Comparison of ENCODE assay signal across 1 cellular context in genomic region chr11:65401803-65402248, GRCh38.
TF ChIP-seq lines count a peak whose summit lies in the region.

No MANE protein-coding gene starts in this region.

TF ChIP-seq in HepG2, 621 proteins besides CTCF, POLR2A, EP300 and RAD21 (continues in another document):
- TF ChIP-seq MIXL1 (CRISPR knock-in tag; IDR thresholded peaks at IDR 0.05) (no peak), MYC (CRISPR knock-in tag; IDR thresholded peaks at IDR 0.05; ENCODE audit: borderline replicate concordance) (no peak), DNMT1 (CRISPR knock-in tag; IDR thresholded peaks at IDR 0.05) (no peak), HDAC2 (CRISPR knock-in tag; IDR thresholded peaks at IDR 0.05) (peak; percentile 32; the same call in 1 of the 2 replicates), ZNF383 (CRISPR knock-in tag; IDR thresholded peaks at IDR 0.05; ENCODE audit: borderline replicate concordance) (no peak), ZNF724P (CRISPR knock-in tag; IDR thresholded peaks at IDR 0.05; ENCODE audit: borderline replicate concordance) (no peak), RORA (CRISPR knock-in tag; IDR thresholded peaks at IDR 0.05) (no peak), AKAP8 (CRISPR knock-in tag; IDR thresholded peaks at IDR 0.05) (no peak), ZNF12 (CRISPR knock-in tag; IDR thresholded peaks at IDR 0.05) (no peak), ARNTL (CRISPR knock-in tag; IDR thresholded peaks at IDR 0.05) (no peak), NFYB (CRISPR knock-in tag; IDR thresholded peaks at IDR 0.05) (no peak), NR2F1 (CRISPR knock-in tag; IDR thresholded peaks at IDR 0.05) (no peak), NFE2 (CRISPR knock-in tag; IDR thresholded peaks at IDR 0.05) (no peak), FOXA3 (CRISPR knock-in tag; IDR thresholded peaks at IDR 0.05) (peak; percentile 61; the same call in 1 of the 2 replicates), ZNF232 (CRISPR knock-in tag; IDR thresholded peaks at IDR 0.05; ENCODE audit: borderline replicate concordance) (no peak), SIX1 (CRISPR knock-in tag; IDR thresholded peaks at IDR 0.05; ENCODE audit: borderline replicate concordance) (no peak), ZNF460 (CRISPR knock-in tag; IDR thresholded peaks at IDR 0.05; ENCODE audit: borderline replicate concordance) (peak; percentile 71), FOXM1 (CRISPR knock-in tag; IDR thresholded peaks at IDR 0.05) (no peak), DZIP1 (CRISPR knock-in tag; IDR thresholded peaks at IDR 0.05) (no peak), ZNF44 (CRISPR knock-in tag; IDR thresholded peaks at IDR 0.05) (no peak), SOX5 (CRISPR knock-in tag; IDR thresholded peaks at IDR 0.05; ENCODE audit: borderline replicate concordance) (peak; percentile 85; the same call in 1 of the 2 replicates), BCL6 (CRISPR knock-in tag; IDR thresholded peaks at IDR 0.05) (peak; percentile 10; the same call in 1 of the 2 replicates), TBX2 (CRISPR knock-in tag; IDR thresholded peaks at IDR 0.05; ENCODE audit: borderline replicate concordance) (peak; percentile 66; the same call in 1 of the 2 replicates), ZEB1 (IDR thresholded peaks at IDR 0.05; ENCODE audit: insufficient replicate concordance, low read depth) (no peak), ZNF329 (CRISPR knock-in tag; IDR thresholded peaks at IDR 0.05; ENCODE audit: low read depth) (no peak), MAZ (IDR thresholded peaks at IDR 0.05; ENCODE audit: borderline replicate concordance, low read depth, low read length) (no peak), MAZ (CRISPR knock-in tag; IDR thresholded peaks at IDR 0.05; ENCODE audit: low read depth) (no peak), NR2F6 (IDR thresholded peaks at IDR 0.05) (peak; percentile 38; the same call in 1 of the 2 replicates), NR2F6 (CRISPR knock-in tag; IDR thresholded peaks at IDR 0.05) (no peak), CREM (IDR thresholded peaks at IDR 0.05) (0 out of 2 replicates have a peak, but pooled peaks have one; percentile 12), CREM (CRISPR knock-in tag; IDR thresholded peaks at IDR 0.05) (no peak), DMAP1 (CRISPR knock-in tag; IDR thresholded peaks at IDR 0.05) (no peak), RFX3 (CRISPR knock-in tag; IDR thresholded peaks at IDR 0.05) (no peak), ZIK1 (CRISPR knock-in tag; IDR thresholded peaks at IDR 0.05; ENCODE audit: borderline replicate concordance, low read depth) (no peak), SMAD9 (CRISPR knock-in tag; IDR thresholded peaks at IDR 0.05) (no peak), FOXA1 (IDR thresholded peaks at IDR 0.05) (no peak), FOXA1 (CRISPR knock-in tag; IDR thresholded peaks at IDR 0.05) (peak; percentile 50; the same call in 1 of the 2 replicates), SIX4 (CRISPR knock-in tag; IDR thresholded peaks at IDR 0.05) (no peak), SP5 (CRISPR knock-in tag; IDR thresholded peaks at IDR 0.05; ENCODE audit: borderline replicate concordance, low read depth) (0 out of 2 replicates have a peak, but pooled peaks have one; percentile 17), ZNF263 (CRISPR knock-in tag; IDR thresholded peaks at IDR 0.05) (no peak), ISX (CRISPR knock-in tag; conservative IDR thresholded peaks at IDR 0.05) (no peak)
- TF ChIP-seq, protein P1, sequence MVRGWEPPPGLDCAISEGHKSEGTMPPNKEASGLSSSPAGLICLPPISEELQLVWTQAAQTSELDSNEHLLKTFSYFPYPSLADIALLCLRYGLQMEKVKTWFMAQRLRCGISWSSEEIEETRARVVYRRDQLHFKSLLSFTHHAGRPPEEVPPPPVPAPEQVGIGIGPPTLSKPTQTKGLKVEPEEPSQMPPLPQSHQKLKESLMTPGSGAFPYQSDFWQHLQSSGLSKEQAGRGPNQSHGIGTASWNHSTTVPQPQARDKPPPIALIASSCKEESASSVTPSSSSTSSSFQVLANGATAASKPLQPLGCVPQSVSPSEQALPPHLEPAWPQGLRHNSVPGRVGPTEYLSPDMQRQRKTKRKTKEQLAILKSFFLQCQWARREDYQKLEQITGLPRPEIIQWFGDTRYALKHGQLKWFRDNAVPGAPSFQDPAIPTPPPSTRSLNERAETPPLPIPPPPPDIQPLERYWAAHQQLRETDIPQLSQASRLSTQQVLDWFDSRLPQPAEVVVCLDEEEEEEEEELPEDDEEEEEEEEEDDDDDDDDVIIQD (CRISPR knock-in tag; IDR thresholded peaks at IDR 0.05; ENCODE audit: low read depth): no peak
- TF ChIP-seq, protein P2, sequence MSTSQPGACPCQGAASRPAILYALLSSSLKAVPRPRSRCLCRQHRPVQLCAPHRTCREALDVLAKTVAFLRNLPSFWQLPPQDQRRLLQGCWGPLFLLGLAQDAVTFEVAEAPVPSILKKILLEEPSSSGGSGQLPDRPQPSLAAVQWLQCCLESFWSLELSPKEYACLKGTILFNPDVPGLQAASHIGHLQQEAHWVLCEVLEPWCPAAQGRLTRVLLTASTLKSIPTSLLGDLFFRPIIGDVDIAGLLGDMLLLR (CRISPR knock-in tag; IDR thresholded peaks at IDR 0.05): no peak
- TF ChIP-seq, protein P3, sequence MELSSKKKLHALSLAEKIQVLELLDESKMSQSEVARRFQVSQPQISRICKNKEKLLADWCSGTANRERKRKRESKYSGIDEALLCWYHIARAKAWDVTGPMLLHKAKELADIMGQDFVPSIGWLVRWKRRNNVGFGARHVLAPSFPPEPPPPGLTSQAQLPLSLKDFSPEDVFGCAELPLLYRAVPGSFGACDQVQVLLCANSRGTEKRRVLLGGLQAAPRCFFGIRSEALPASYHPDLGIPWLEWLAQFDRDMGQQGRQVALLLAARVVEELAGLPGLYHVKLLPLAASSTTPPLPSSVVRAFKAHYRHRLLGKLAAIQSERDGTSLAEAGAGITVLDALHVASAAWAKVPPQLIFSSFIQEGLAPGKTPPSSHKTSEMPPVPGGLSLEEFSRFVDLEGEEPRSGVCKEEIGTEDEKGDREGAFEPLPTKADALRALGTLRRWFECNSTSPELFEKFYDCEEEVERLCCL (CRISPR knock-in tag; IDR thresholded peaks at IDR 0.05; ENCODE audit: borderline replicate concordance): no peak
- TF ChIP-seq, protein P4, sequence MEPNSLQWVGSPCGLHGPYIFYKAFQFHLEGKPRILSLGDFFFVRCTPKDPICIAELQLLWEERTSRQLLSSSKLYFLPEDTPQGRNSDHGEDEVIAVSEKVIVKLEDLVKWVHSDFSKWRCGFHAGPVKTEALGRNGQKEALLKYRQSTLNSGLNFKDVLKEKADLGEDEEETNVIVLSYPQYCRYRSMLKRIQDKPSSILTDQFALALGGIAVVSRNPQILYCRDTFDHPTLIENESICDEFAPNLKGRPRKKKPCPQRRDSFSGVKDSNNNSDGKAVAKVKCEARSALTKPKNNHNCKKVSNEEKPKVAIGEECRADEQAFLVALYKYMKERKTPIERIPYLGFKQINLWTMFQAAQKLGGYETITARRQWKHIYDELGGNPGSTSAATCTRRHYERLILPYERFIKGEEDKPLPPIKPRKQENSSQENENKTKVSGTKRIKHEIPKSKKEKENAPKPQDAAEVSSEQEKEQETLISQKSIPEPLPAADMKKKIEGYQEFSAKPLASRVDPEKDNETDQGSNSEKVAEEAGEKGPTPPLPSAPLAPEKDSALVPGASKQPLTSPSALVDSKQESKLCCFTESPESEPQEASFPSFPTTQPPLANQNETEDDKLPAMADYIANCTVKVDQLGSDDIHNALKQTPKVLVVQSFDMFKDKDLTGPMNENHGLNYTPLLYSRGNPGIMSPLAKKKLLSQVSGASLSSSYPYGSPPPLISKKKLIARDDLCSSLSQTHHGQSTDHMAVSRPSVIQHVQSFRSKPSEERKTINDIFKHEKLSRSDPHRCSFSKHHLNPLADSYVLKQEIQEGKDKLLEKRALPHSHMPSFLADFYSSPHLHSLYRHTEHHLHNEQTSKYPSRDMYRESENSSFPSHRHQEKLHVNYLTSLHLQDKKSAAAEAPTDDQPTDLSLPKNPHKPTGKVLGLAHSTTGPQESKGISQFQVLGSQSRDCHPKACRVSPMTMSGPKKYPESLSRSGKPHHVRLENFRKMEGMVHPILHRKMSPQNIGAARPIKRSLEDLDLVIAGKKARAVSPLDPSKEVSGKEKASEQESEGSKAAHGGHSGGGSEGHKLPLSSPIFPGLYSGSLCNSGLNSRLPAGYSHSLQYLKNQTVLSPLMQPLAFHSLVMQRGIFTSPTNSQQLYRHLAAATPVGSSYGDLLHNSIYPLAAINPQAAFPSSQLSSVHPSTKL (CRISPR knock-in tag; IDR thresholded peaks at IDR 0.05): peak; percentile 37; the same call in 1 of the 2 replicates
- TF ChIP-seq, protein P5, sequence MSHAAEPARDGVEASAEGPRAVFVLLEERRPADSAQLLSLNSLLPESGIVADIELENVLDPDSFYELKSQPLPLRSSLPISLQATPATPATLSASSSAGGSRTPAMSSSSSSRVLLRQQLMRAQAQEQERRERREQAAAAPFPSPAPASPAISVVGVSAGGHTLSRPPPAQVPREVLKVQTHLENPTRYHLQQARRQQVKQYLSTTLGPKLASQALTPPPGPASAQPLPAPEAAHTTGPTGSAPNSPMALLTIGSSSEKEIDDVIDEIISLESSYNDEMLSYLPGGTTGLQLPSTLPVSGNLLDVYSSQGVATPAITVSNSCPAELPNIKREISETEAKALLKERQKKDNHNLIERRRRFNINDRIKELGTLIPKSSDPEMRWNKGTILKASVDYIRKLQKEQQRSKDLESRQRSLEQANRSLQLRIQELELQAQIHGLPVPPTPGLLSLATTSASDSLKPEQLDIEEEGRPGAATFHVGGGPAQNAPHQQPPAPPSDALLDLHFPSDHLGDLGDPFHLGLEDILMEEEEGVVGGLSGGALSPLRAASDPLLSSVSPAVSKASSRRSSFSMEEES (CRISPR knock-in tag; IDR thresholded peaks at IDR 0.05): no peak
- TF ChIP-seq, protein P6, sequence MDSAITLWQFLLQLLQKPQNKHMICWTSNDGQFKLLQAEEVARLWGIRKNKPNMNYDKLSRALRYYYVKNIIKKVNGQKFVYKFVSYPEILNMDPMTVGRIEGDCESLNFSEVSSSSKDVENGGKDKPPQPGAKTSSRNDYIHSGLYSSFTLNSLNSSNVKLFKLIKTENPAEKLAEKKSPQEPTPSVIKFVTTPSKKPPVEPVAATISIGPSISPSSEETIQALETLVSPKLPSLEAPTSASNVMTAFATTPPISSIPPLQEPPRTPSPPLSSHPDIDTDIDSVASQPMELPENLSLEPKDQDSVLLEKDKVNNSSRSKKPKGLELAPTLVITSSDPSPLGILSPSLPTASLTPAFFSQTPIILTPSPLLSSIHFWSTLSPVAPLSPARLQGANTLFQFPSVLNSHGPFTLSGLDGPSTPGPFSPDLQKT (CRISPR knock-in tag; IDR thresholded peaks at IDR 0.05; ENCODE audit: borderline replicate concordance): no peak
- TF ChIP-seq, protein P7, sequence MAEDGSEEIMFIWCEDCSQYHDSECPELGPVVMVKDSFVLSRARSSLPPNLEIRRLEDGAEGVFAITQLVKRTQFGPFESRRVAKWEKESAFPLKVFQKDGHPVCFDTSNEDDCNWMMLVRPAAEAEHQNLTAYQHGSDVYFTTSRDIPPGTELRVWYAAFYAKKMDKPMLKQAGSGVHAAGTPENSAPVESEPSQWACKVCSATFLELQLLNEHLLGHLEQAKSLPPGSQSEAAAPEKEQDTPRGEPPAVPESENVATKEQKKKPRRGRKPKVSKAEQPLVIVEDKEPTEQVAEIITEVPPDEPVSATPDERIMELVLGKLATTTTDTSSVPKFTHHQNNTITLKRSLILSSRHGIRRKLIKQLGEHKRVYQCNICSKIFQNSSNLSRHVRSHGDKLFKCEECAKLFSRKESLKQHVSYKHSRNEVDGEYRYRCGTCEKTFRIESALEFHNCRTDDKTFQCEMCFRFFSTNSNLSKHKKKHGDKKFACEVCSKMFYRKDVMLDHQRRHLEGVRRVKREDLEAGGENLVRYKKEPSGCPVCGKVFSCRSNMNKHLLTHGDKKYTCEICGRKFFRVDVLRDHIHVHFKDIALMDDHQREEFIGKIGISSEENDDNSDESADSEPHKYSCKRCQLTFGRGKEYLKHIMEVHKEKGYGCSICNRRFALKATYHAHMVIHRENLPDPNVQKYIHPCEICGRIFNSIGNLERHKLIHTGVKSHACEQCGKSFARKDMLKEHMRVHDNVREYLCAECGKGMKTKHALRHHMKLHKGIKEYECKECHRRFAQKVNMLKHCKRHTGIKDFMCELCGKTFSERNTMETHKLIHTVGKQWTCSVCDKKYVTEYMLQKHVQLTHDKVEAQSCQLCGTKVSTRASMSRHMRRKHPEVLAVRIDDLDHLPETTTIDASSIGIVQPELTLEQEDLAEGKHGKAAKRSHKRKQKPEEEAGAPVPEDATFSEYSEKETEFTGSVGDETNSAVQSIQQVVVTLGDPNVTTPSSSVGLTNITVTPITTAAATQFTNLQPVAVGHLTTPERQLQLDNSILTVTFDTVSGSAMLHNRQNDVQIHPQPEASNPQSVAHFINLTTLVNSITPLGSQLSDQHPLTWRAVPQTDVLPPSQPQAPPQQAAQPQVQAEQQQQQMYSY (CRISPR knock-in tag; IDR thresholded peaks at IDR 0.05): no peak
